30 cellular contexts compared by ENCODE assay signal in the genomic region with DNA sequence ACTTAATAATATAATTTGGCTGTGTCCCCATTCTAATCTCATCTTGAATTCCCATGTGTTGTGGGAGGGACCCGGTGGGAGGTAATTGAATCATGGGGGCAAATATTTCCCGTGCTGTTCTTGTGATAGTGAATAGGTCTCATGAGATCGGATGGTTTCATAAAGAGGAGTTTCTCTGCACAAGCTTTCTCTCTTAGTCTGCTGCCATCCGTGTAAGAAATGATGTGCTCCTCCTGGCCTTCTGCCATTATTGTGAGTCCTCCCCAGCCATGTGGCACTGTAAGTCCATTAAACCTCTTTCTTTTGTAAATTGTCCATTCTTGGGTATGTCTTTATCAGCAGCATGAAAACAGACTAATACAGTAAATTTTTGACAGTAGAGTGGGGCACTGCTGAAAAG.
"Had no signal": no experiment of that assay in that cellular context is flagged by ENCODE, and none has a peak within 500 bp of the region (broad histone marks: within the 10 kb centered on the region; RNA-seq: fewer than 3 reads in every experiment).

No MANE protein-coding gene starts in this region.

- H3K9me3 ChIP-seq: body of pancreas, breast epithelium had no signal

- ATAC-seq: activated CD8-positive, alpha-beta T cell treated with anti-CD3 and anti-CD28 coated beads for 36 hours; activated naive CD8-positive, alpha-beta T cell treated with anti-CD3 and anti-CD28 coated beads, Interleukin-2, amount 50 U/mL, for 24 hours; body of pancreas had no signal

- H3K4me3 ChIP-seq: body of pancreas, breast epithelium, cardiac muscle cell had no signal

- H3K36me3 ChIP-seq: brain microvascular endothelial cell, breast epithelium, cardiac muscle cell had no signal

- H3K27ac ChIP-seq: body of pancreas, brain microvascular endothelial cell, breast epithelium, cardiac muscle cell, VCaP had no signal

- H3K4me1 ChIP-seq: body of pancreas, breast epithelium had no signal

- FAIRE-seq: astrocyte, TTC549 had no signal

- DNase-seq: activated B cell treated with CpG ODN at 0.5 μM for 24 hours; activated CD4-positive, alpha-beta memory T cell treated with anti-CD3 and anti-CD28 coated beads for 36 hours; activated CD4-positive, alpha-beta T cell treated with anti-CD3 and anti-CD28 coated beads for 4 hours; activated CD4-positive, alpha-beta T cell treated with anti-CD3 and anti-CD28 coated beads, Interleukin-2, amount 10 ng/mL, durations not matched to agents 24 days and 14 days; activated CD4-positive, alpha-beta T cell treated with anti-CD3 and anti-CD28 coated beads, Interleukin-2, amount 50 U/mL, for 1 hour; activated CD4-positive, alpha-beta T cell treated with anti-CD3 and anti-CD28 coated beads, Interleukin-2, amount 50 U/mL, for 4 hours; activated CD4-positive, CD25-positive, alpha-beta regulatory T cell treated with anti-CD3 and anti-CD28 coated beads, Interleukin-2, amount 50 U/mL, for 72 hours; activated CD8-positive, alpha-beta memory T cell treated with anti-CD3 and anti-CD28 coated beads, Interleukin-2, amount 50 U/mL, for 4 hours; activated CD8-positive, alpha-beta T cell treated with anti-CD3 and anti-CD28 coated beads for 36 hours; activated effector memory CD4-positive, alpha-beta T cell treated with Interleukin-2 at 50 U/mL for 16 hours; activated gamma-delta T cell; activated naive CD4-positive, alpha-beta T cell treated with anti-CD3 and anti-CD28 coated beads, Interleukin-2, amount 10 ng/mL, durations not matched to agents 7 days and 5 days; activated naive CD4-positive, alpha-beta T cell treated with Interleukin-2 at 50 U/mL for 16 hours; activated naive CD8-positive, alpha-beta T cell treated with anti-CD3 and anti-CD28 coated beads, Interleukin-2, amount 10 ng/mL, durations not matched to agents 7 days and 5 days; activated naive CD8-positive, alpha-beta T cell treated with anti-CD3 and anti-CD28 coated beads, Interleukin-2, amount 50 U/mL, for 24 hours; activated T-cell treated with anti-CD3 and anti-CD28 coated beads, Interleukin-2, amount 50 U/mL, for 24 hours; activated T-cell treated with anti-CD3 and anti-CD28 coated beads, Interleukin-2, amount 50 U/mL, for 48 hours; amniotic stem cell; aorta; body of pancreas; brain microvascular endothelial cell; caudate nucleus; cerebellar nuclear complex; T-helper 2 cell; T-helper 9 cell had no signal

- H3K27me3 ChIP-seq: body of pancreas, brain microvascular endothelial cell, breast epithelium, cardiac muscle cell had no signal
